Comparison of ENCODE assay signal across 1 cellular context in genomic region chr17:30567231-30568116, GRCh38.
TF ChIP-seq lines count a peak whose summit lies in the region.

No MANE protein-coding gene starts in this region.

TF ChIP-seq in SK-N-SH treated with all-trans-retinoic acid at 6 μM for 48 hours, 23 proteins besides CTCF, POLR2A, EP300 and RAD21 (continued from another document):
- TF ChIP-seq PATZ1 (CRISPR knock-in tag; IDR thresholded peaks at IDR 0.05; ENCODE audit: borderline replicate concordance) (no peak), GLIS3 (CRISPR knock-in tag; IDR thresholded peaks at IDR 0.05) (no peak), POU6F1 (CRISPR knock-in tag; IDR thresholded peaks at IDR 0.05; ENCODE audit: borderline replicate concordance, low read depth) (no peak), ZNF565 (CRISPR knock-in tag; conservative IDR thresholded peaks at IDR 0.05; ENCODE audit: low read depth) (no peak), CSRNP3 (CRISPR knock-in tag; IDR thresholded peaks at IDR 0.05) (no peak), PPARA (CRISPR knock-in tag; IDR thresholded peaks at IDR 0.05; ENCODE audit: borderline replicate concordance) (no peak), TSHZ2 (CRISPR knock-in tag; IDR thresholded peaks at IDR 0.05) (no peak), CREB5 (CRISPR knock-in tag; IDR thresholded peaks at IDR 0.05; ENCODE audit: low read depth) (no peak), ZFP30 (CRISPR knock-in tag; IDR thresholded peaks at IDR 0.05) (no peak), TCF4 (CRISPR knock-in tag; IDR thresholded peaks at IDR 0.05; ENCODE audit: borderline replicate concordance) (no peak)
